1 cellular context compared by ENCODE assay signal in the genomic region with DNA sequence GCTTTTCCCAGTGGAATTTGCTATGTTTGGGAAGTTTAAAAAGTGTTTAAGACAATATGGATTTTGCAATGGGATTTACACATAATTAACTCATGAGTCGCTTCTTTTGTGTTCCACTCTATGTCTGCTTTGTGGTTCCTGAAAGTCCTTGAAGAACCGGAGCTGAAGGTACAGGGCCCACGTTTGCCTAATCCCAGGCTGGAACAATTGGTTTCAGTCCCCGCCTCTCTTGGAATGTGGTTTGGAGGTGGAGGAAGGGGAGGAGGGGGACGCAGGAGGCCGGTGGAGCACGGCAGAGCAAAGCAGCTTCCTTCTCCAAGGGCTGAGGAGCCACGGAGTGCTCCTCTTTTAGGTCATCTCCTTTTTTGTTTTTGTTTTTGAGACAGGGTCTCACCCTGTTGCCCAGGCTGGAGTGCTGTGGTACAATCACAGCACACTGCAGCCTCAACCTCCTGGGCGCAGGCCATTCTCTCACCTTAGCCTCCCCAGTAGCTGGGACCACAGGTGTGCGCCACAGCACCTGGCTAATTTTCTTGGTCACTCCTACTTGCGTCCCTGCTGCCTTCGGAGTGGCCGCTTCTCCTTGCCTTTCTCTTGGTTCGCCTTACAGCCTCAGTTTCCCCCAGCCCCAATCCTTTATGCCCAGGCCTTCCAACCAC.
TF ChIP-seq lines count a peak whose summit lies in the region.

No MANE protein-coding gene starts in this region.

TF ChIP-seq in HepG2, 621 proteins besides CTCF, POLR2A, EP300 and RAD21 (continued from another document and continues in another):
- TF ChIP-seq, protein P1, sequence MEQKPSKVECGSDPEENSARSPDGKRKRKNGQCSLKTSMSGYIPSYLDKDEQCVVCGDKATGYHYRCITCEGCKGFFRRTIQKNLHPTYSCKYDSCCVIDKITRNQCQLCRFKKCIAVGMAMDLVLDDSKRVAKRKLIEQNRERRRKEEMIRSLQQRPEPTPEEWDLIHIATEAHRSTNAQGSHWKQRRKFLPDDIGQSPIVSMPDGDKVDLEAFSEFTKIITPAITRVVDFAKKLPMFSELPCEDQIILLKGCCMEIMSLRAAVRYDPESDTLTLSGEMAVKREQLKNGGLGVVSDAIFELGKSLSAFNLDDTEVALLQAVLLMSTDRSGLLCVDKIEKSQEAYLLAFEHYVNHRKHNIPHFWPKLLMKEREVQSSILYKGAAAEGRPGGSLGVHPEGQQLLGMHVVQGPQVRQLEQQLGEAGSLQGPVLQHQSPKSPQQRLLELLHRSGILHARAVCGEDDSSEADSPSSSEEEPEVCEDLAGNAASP (CRISPR knock-in tag; IDR thresholded peaks at IDR 0.05; ENCODE audit: borderline replicate concordance) = peak; percentile 28; the same call in 1 of the 2 replicates
- peak; percentile 31; the same call in 1 of the 2 replicates for TF ChIP-seq ZNF614 (CRISPR knock-in tag; IDR thresholded peaks at IDR 0.05; ENCODE audit: borderline replicate concordance)
- no peak for TF ChIP-seq ZNF556 (CRISPR knock-in tag; IDR thresholded peaks at IDR 0.05; ENCODE audit: borderline replicate concordance)
- no peak for TF ChIP-seq KDM3A (CRISPR knock-in tag; IDR thresholded peaks at IDR 0.05; ENCODE audit: low read depth)
- TF ChIP-seq CEBPG (CRISPR knock-in tag; IDR thresholded peaks at IDR 0.05) = peak; percentile 78
- no peak for TF ChIP-seq KLF9 (CRISPR knock-in tag; IDR thresholded peaks at IDR 0.05; ENCODE audit: low read depth)
- peak in 1 of 2 experiments; percentile 58; a peak in 1 of 4 replicates for TF ChIP-seq KLF16 (CRISPR knock-in tag; IDR thresholded peaks at IDR 0.05)
- TF ChIP-seq ETV6 (CRISPR knock-in tag; conservative IDR thresholded peaks at IDR 0.05) = no peak
- TF ChIP-seq HNRNPK (IDR thresholded peaks at IDR 0.05; ENCODE audit: low read depth, low read length, poor library complexity, severe bottlenecking) = no peak
- TF ChIP-seq ZNF644 (CRISPR knock-in tag; IDR thresholded peaks at IDR 0.05; ENCODE audit: low read depth) = peak; percentile 67
- TF ChIP-seq CSRNP2 (CRISPR knock-in tag; conservative IDR thresholded peaks at IDR 0.05; ENCODE audit: low read depth) = no peak
- no peak for TF ChIP-seq ATF7 (IDR thresholded peaks at IDR 0.05)
- no peak for TF ChIP-seq ATF7 (CRISPR knock-in tag; IDR thresholded peaks at IDR 0.05)
- peak; percentile 77 for TF ChIP-seq ZNF687 (CRISPR knock-in tag; IDR thresholded peaks at IDR 0.05)
- TF ChIP-seq TCF7 (IDR thresholded peaks at IDR 0.05; ENCODE audit: low read depth) = peak; percentile 67
- TF ChIP-seq ZNF770 (CRISPR knock-in tag; IDR thresholded peaks at IDR 0.05) = no peak
- TF ChIP-seq GMEB2 (CRISPR knock-in tag; IDR thresholded peaks at IDR 0.05; ENCODE audit: low read depth) = no peak
- TF ChIP-seq SIN3B (IDR thresholded peaks at IDR 0.05; ENCODE audit: low read length) = no peak
- TF ChIP-seq SPEN (CRISPR knock-in tag; IDR thresholded peaks at IDR 0.05; ENCODE audit: low read depth) = no peak
- TF ChIP-seq HMGXB4 (CRISPR knock-in tag; IDR thresholded peaks at IDR 0.05; ENCODE audit: borderline replicate concordance in 1 of 2, low read depth in 1 of 2) = 0 out of 4 replicates have a peak, but pooled peaks of 1 of the 2 experiments have one; percentile 36
- no peak for TF ChIP-seq HMG20B (CRISPR knock-in tag; conservative IDR thresholded peaks at IDR 0.05)
- TF ChIP-seq GFI1 (CRISPR knock-in tag; IDR thresholded peaks at IDR 0.05; ENCODE audit: borderline replicate concordance) = 0 out of 2 replicates have a peak, but pooled peaks have one; percentile 29
- no peak for TF ChIP-seq POGZ (CRISPR knock-in tag; IDR thresholded peaks at IDR 0.05)
- TF ChIP-seq ZNF225 (CRISPR knock-in tag; IDR thresholded peaks at IDR 0.05) = peak; percentile 67; the same call in 1 of the 2 replicates
- no peak for TF ChIP-seq DMAP1 (CRISPR knock-in tag; IDR thresholded peaks at IDR 0.05)
- TF ChIP-seq NR2F6 (IDR thresholded peaks at IDR 0.05) = no peak
- peak; percentile 42; the same call in 1 of the 2 replicates for TF ChIP-seq NR2F6 (CRISPR knock-in tag; IDR thresholded peaks at IDR 0.05)
- no peak; the same call in 1 of the 2 replicates for TF ChIP-seq ZNF292 (CRISPR knock-in tag; IDR thresholded peaks at IDR 0.05; ENCODE audit: borderline replicate concordance, low read depth)
- peak; percentile 19 for TF ChIP-seq HNRNPLL (IDR thresholded peaks at IDR 0.05; ENCODE audit: low read depth, low read length, poor library complexity, severe bottlenecking)
- TF ChIP-seq ZC3H13 (CRISPR knock-in tag; IDR thresholded peaks at IDR 0.05) = no peak
- no peak for TF ChIP-seq ZNF160 (CRISPR knock-in tag; IDR thresholded peaks at IDR 0.05)
- 0 out of 2 replicates have a peak, but pooled peaks have one; percentile 26 for TF ChIP-seq ZBTB38 (CRISPR knock-in tag; IDR thresholded peaks at IDR 0.05)
- peak; percentile 62 for TF ChIP-seq PATZ1 (CRISPR knock-in tag; IDR thresholded peaks at IDR 0.05)
- no peak for TF ChIP-seq ZSCAN30 (CRISPR knock-in tag; IDR thresholded peaks at IDR 0.05)
- 0 out of 2 replicates have a peak, but pooled peaks have one; percentile 29 for TF ChIP-seq TBX2 (CRISPR knock-in tag; IDR thresholded peaks at IDR 0.05; ENCODE audit: borderline replicate concordance)
- TF ChIP-seq ZFP36 (IDR thresholded peaks at IDR 0.05; ENCODE audit: borderline replicate concordance, low read depth, low read length, partially characterized antibody) = no peak
- no peak for TF ChIP-seq MLX (CRISPR knock-in tag; IDR thresholded peaks at IDR 0.05)
- TF ChIP-seq RBAK (CRISPR knock-in tag; IDR thresholded peaks at IDR 0.05) = no peak
- no peak for TF ChIP-seq ASH2L (IDR thresholded peaks at IDR 0.05; ENCODE audit: insufficient read length, low read depth, low read length)
- TF ChIP-seq, protein P2, sequence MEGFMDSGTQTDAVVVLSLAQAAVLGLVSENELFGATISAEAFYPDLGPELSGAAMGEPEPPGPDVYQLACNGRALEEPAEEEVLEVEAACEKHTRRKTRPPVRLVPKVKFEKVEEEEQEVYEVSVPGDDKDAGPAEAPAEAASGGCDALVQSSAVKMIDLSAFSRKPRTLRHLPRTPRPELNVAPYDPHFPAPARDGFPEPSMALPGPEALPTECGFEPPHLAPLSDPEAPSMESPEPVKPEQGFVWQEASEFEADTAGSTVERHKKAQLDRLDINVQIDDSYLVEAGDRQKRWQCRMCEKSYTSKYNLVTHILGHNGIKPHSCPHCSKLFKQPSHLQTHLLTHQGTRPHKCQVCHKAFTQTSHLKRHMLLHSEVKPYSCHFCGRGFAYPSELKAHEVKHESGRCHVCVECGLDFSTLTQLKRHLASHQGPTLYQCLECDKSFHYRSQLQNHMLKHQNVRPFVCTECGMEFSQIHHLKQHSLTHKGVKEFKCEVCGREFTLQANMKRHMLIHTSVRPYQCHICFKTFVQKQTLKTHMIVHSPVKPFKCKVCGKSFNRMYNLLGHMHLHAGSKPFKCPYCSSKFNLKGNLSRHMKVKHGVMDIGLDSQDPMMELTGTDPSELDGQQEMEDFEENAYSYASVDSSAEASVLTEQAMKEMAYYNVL (CRISPR knock-in tag; IDR thresholded peaks at IDR 0.05; ENCODE audit: borderline replicate concordance) = peak; percentile 79; the same call in 1 of the 2 replicates
- peak; percentile 29; the same call in 1 of the 2 replicates for TF ChIP-seq NR2C2 (CRISPR knock-in tag; IDR thresholded peaks at IDR 0.05; ENCODE audit: borderline replicate concordance)
